In the genomic region with DNA sequence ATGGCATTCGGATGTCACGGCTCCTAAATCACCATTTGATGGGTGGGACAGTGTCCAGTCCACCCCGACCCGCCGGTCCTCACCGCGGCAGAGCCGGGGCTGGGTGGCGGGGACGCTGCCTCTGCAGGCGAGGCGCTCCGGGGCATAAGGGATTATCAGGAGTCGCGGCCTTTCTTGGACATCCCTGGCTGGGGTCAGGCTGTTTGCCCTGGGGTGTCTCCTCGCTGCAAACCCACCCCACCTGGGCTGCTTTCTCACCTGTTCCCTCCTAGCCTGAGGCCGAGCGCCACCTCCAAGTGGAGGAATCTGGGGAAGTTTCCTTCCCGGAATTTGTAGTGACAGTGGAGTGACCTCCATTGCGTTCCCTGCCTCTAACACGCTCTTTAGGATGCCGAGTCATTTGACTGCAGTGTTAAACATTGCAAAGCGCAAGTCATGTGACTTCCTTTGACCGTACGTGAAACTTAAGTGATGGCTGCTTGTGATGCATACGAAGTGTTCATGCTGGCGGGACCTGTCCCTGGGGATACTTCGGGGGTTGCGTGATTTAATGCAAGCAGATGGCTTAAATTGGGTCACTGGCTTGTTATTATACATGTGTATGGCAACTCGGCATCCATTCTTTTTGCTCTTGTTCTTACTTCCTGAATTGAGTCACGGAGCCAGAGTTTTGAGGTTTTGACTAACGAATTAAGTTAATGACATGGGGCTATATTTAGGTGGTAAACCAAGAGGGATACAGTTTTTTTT, we compare ENCODE assay signal across 8 cellular contexts. TPM values are rescaled to one million over a fixed set of nuclear protein-coding genes. Genes with fewer than 3 reads are reported as not detected.
DNase-seq lines count a peak whose midpoint lies in the region; ATAC-seq lines count a peak whose summit lies in the region.

No MANE protein-coding gene starts in this region.

- H3K4me3 Mint-ChIP-seq in CD8-positive, alpha-beta memory T cell, result peak overlapping the region; percentile 98 to 100 (median 99)
- peak overlapping the region; percentile 96 for H3K4me3 Mint-ChIP-seq in stimulated activated memory B cell treated with anti-CD40 and anti-IgM and Interleukin-4, amounts not matched to agents 10 μg/mL and 1 μg/mL and 100 μg/mL, for 72 hours

- CTCF ChIA-PET in CD8-positive, alpha-beta memory T cell (lab: Charles Lee), result no interaction called here

- peaks cover 35 to 55% (median 44%) of the 10 kb centered on the region in 3 donors for H3K4me1 Mint-ChIP-seq in CD8-positive, alpha-beta memory T cell
- peaks cover 11% of the 10 kb centered on the region for H3K4me1 Mint-ChIP-seq in stimulated activated memory B cell treated with anti-CD40 and anti-IgM and Interleukin-4, amounts not matched to agents 10 μg/mL and 1 μg/mL and 100 μg/mL, for 72 hours

- H3K9me3 Mint-ChIP-seq in CD8-positive, alpha-beta memory T cell, result no peaks in the 10 kb centered on the region
- H3K9me3 Mint-ChIP-seq in stimulated activated memory B cell treated with anti-CD40 and anti-IgM and Interleukin-4, amounts not matched to agents 10 μg/mL and 1 μg/mL and 100 μg/mL, for 72 hours, result no peaks in the 10 kb centered on the region

- H3K27ac ChIP-seq in CD8-positive, alpha-beta memory T cell (ENCODE audit: low read depth, low read length), result peak overlapping the region; percentile 95
- peak overlapping the region; percentile 83 for H3K27ac ChIP-seq in epithelial cell of prostate

- peak overlapping the region; percentile 94 for H3K4me3 ChIP-seq in CD8-positive, alpha-beta memory T cell (ENCODE audit: low read length)

- peaks cover 0 to 2% of the 10 kb centered on the region in 2 donors for H3K27me3 Mint-ChIP-seq in CD8-positive, alpha-beta memory T cell
- no peaks in the 10 kb centered on the region for H3K27me3 Mint-ChIP-seq in stimulated activated memory B cell treated with anti-CD40 and anti-IgM and Interleukin-4, amounts not matched to agents 10 μg/mL and 1 μg/mL and 100 μg/mL, for 72 hours

- ATAC-seq in GM19438 (IDR thresholded peaks at IDR 0.05; ENCODE audit: low read depth, unreplicated experiment) (peak; percentile 93), HG03565 (IDR thresholded peaks at IDR 0.05; ENCODE audit: unreplicated experiment) (peak; percentile 94)
- ATAC-seq in stimulated activated memory B cell treated with anti-CD40 and anti-IgM and Interleukin-4, amounts not matched to agents 10 μg/mL and 1 μg/mL and 100 μg/mL, for 72 hours, result peak; percentile 88

- POLR2A ChIA-PET in CD8-positive, alpha-beta memory T cell (lab: Charles Lee), result no interaction called here

- H3K4me1 ChIP-seq in CD8-positive, alpha-beta memory T cell (ENCODE audit: insufficient read depth, low read length), result peaks cover 10% of the 10 kb centered on the region

- no peaks in the 10 kb centered on the region for H3K27me3 ChIP-seq in CD8-positive, alpha-beta memory T cell (ENCODE audit: insufficient read depth, low read length, poor library complexity, severe bottlenecking)

- peaks cover 8 to 39% (median 14%) of the 10 kb centered on the region in 3 donors for H3K36me3 Mint-ChIP-seq in CD8-positive, alpha-beta memory T cell
- peaks cover 16% of the 10 kb centered on the region for H3K36me3 Mint-ChIP-seq in stimulated activated memory B cell treated with anti-CD40 and anti-IgM and Interleukin-4, amounts not matched to agents 10 μg/mL and 1 μg/mL and 100 μg/mL, for 72 hours

- peaks cover 15% of the 10 kb centered on the region for H3K36me3 ChIP-seq in CD8-positive, alpha-beta memory T cell (ENCODE audit: insufficient read depth, low read length)

- peak overlapping the region; percentile 94 to 100 (median 98) for H3K27ac Mint-ChIP-seq in CD8-positive, alpha-beta memory T cell
- H3K27ac Mint-ChIP-seq in stimulated activated memory B cell treated with anti-CD40 and anti-IgM and Interleukin-4, amounts not matched to agents 10 μg/mL and 1 μg/mL and 100 μg/mL, for 72 hours, result peak overlapping the region; percentile 94

- DNase-seq in CD8-positive, alpha-beta memory T cell, result peak; percentile 34 to 74 (median 66)
- DNase-seq in NOMO-1 treated with DMSO at 0.1 percent for 48 hours (lab: John Stamatoyannopoulos, UW; ENCODE audit: unreplicated experiment), result peak; percentile 88
- peak; percentile 41 for DNase-seq in activated CD8-positive, alpha-beta memory T cell treated with anti-CD3 and anti-CD28 coated beads, Interleukin-2, amount 50 U/mL, for 4 hours
- no peak for DNase-seq in epithelial cell of prostate (ENCODE audit: low read depth, low spot score)
- peak; percentile 44 for DNase-seq in middle frontal gyrus (ENCODE audit: extremely low spot score, low spot score)

- no peaks in the 10 kb centered on the region for H3K9me3 ChIP-seq in CD8-positive, alpha-beta memory T cell (ENCODE audit: low read length)

RNA-seq across cellular contexts. Expression of gene LGALS8, which starts 0.5 kb away (rescaled TPM):
- total RNA-seq in CD8-positive, alpha-beta memory T cell, result 10 to 100 TPM; 47.3 to 48.9 TPM
- polyA plus RNA-seq in CD8-positive, alpha-beta memory T cell, result 54.4 TPM
